ENCODE assay signal across 1 cellular context in the genomic region with DNA sequence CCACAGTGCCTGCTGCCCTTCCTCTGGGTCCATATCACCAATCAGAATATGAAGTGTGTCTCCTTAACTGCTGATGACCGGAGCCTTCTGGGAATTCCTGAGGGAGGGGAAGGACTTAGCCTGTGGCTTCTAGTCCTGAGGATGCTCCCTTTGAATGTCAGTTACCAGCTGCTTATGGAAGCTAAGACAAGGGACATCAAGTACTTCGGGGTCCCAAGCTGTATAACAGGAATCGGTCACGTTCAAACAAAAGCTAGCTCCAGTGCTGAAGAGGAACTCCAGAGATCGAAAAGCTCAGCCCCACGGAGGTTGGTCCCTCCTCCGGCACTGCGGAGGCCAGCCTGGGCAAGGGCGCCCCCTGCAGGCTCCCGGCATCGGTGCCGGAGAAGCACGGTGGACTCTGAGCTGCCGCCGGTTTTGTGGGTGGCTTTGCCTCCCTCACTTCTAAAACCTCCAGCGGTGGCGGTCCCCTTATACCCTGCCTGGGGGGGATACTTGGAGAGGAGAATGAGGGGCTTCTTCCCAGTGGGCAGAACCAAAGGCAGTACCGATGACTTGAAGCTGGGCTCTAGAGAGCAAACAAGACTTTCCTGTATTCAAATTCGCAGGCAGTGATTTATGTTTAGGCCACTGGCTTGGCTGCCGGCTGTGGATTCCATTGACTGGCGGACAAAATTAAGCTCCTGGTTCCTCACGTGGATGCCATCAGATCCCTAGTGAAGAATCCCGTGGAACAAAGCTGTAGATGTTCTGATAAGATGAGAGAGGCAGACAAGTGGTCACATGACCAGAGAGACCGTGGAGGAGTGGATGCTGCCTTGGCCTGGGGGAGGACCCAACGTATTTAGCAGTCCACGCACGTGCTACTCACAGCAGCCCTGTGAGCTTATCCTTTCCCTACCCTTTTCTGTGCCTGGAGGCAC.
A peak's percentile ranks its signal among the peaks of the same experiment; 100 is the strongest.
TF ChIP-seq lines count a peak whose summit lies in the region.

No MANE protein-coding gene starts in this region.

TF ChIP-seq in K562, 482 proteins besides CTCF, POLR2A, EP300 and RAD21 (continued from another document and continues in another):
- TF ChIP-seq POU5F1 (IDR thresholded peaks at IDR 0.05; ENCODE audit: borderline replicate concordance, low read depth, low read length, partially characterized antibody): no peak
- TF ChIP-seq KAT7 (CRISPR knock-in tag; IDR thresholded peaks at IDR 0.05; ENCODE audit: borderline replicate concordance): no peak
- TF ChIP-seq CBX2 (IDR thresholded peaks at IDR 0.05; ENCODE audit: insufficient read depth, low read length, poor library complexity, severe bottlenecking): no peak
- no peak for TF ChIP-seq ZNF717 (CRISPR knock-in tag; IDR thresholded peaks at IDR 0.05)
- TF ChIP-seq ZNF707 (CRISPR knock-in tag; conservative IDR thresholded peaks at IDR 0.05): no peak
- TF ChIP-seq, protein P1, sequence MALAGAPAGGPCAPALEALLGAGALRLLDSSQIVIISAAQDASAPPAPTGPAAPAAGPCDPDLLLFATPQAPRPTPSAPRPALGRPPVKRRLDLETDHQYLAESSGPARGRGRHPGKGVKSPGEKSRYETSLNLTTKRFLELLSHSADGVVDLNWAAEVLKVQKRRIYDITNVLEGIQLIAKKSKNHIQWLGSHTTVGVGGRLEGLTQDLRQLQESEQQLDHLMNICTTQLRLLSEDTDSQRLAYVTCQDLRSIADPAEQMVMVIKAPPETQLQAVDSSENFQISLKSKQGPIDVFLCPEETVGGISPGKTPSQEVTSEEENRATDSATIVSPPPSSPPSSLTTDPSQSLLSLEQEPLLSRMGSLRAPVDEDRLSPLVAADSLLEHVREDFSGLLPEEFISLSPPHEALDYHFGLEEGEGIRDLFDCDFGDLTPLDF (CRISPR knock-in tag; IDR thresholded peaks at IDR 0.05): no peak
- TF ChIP-seq YY1 (IDR thresholded peaks at IDR 0.05; ENCODE audit: borderline replicate concordance in 1 of 3, control insufficient read depth in 1 of 3, extremely low read depth in 1 of 3, insufficient read depth in 3 of 3, insufficient read length in 1 of 3, insufficient replicate concordance in 2 of 3, low read depth in 1 of 3, low read length in 2 of 3): peak in 2 of 3 experiments; percentile 12 to 15
- TF ChIP-seq, protein P2, sequence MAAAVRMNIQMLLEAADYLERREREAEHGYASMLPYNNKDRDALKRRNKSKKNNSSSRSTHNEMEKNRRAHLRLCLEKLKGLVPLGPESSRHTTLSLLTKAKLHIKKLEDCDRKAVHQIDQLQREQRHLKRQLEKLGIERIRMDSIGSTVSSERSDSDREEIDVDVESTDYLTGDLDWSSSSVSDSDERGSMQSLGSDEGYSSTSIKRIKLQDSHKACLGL (CRISPR knock-in tag; IDR thresholded peaks at IDR 0.05; ENCODE audit: borderline replicate concordance, poor library complexity, severe bottlenecking): no peak
- TF ChIP-seq IFI16 (CRISPR knock-in tag; IDR thresholded peaks at IDR 0.05): no peak
- TF ChIP-seq ZBTB7A (IDR thresholded peaks at IDR 0.05; ENCODE audit: borderline replicate concordance, control insufficient read depth, low read depth, low read length): no peak
- TF ChIP-seq SMC3 (conservative IDR thresholded peaks at IDR 0.05; ENCODE audit: insufficient read depth, low read depth, low read length): peak; percentile 95
- TF ChIP-seq, protein P3, sequence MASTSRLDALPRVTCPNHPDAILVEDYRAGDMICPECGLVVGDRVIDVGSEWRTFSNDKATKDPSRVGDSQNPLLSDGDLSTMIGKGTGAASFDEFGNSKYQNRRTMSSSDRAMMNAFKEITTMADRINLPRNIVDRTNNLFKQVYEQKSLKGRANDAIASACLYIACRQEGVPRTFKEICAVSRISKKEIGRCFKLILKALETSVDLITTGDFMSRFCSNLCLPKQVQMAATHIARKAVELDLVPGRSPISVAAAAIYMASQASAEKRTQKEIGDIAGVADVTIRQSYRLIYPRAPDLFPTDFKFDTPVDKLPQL (IDR thresholded peaks at IDR 0.05; ENCODE audit: extremely low read depth, insufficient read length): no peak
- TF ChIP-seq EWSR1 (IDR thresholded peaks at IDR 0.05; ENCODE audit: borderline replicate concordance, low read depth, partially characterized antibody): no peak
- TF ChIP-seq, protein P4, sequence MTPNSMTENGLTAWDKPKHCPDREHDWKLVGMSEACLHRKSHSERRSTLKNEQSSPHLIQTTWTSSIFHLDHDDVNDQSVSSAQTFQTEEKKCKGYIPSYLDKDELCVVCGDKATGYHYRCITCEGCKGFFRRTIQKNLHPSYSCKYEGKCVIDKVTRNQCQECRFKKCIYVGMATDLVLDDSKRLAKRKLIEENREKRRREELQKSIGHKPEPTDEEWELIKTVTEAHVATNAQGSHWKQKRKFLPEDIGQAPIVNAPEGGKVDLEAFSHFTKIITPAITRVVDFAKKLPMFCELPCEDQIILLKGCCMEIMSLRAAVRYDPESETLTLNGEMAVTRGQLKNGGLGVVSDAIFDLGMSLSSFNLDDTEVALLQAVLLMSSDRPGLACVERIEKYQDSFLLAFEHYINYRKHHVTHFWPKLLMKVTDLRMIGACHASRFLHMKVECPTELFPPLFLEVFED (CRISPR knock-in tag; conservative IDR thresholded peaks at IDR 0.05): no peak
- TF ChIP-seq ZNF398 (CRISPR knock-in tag; IDR thresholded peaks at IDR 0.05): no peak
- TF ChIP-seq XRCC3 (IDR thresholded peaks at IDR 0.05): no peak
- no peak for TF ChIP-seq PTRF (tag; IDR thresholded peaks at IDR 0.05)
- TF ChIP-seq ZBED1 (IDR thresholded peaks at IDR 0.05): no peak
- TF ChIP-seq CEBPG (CRISPR knock-in tag; IDR thresholded peaks at IDR 0.05): no peak
- no peak for TF ChIP-seq CEBPG (tag; conservative IDR thresholded peaks at IDR 0.05 in 1 of 2, IDR thresholded peaks at IDR 0.05 in 1 of 2)
- TF ChIP-seq, protein P5, sequence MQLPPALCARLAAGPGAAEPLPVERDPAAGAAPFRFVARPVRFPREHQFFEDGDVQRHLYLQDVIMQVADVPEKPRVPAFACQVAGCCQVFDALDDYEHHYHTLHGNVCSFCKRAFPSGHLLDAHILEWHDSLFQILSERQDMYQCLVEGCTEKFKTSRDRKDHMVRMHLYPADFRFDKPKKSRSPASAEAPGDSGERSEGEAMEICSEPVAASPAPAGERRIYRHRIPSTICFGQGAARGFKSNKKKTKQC (CRISPR knock-in tag; IDR thresholded peaks at IDR 0.05): peak; percentile 24; the same call in 1 of the 2 replicates
- no peak for TF ChIP-seq ZZZ3 (IDR thresholded peaks at IDR 0.05)
- TF ChIP-seq RBFOX2 (IDR thresholded peaks at IDR 0.05; ENCODE audit: low read depth, low read length): no peak
- TF ChIP-seq NR4A1 (CRISPR knock-in tag; IDR thresholded peaks at IDR 0.05): no peak
- TF ChIP-seq NR4A1 (tag; IDR thresholded peaks at IDR 0.05): no peak
- peak; percentile 72 for TF ChIP-seq SP1 (CRISPR knock-in tag; IDR thresholded peaks at IDR 0.05)
- no peak for TF ChIP-seq MAFK (IDR thresholded peaks at IDR 0.05; ENCODE audit: low read length)
- TF ChIP-seq HDGF (IDR thresholded peaks at IDR 0.05): no peak
- no peak for TF ChIP-seq BMI1 (IDR thresholded peaks at IDR 0.05; ENCODE audit: low read length)
- no peak for TF ChIP-seq KDM2B (CRISPR knock-in tag; IDR thresholded peaks at IDR 0.05)
- TF ChIP-seq CXXC5 (CRISPR knock-in tag; IDR thresholded peaks at IDR 0.05): peak; percentile 44
- peak; percentile 95 for TF ChIP-seq TFE3 (CRISPR knock-in tag; IDR thresholded peaks at IDR 0.05)
- no peak; the same call in 1 of the 2 replicates for TF ChIP-seq MEF2A (IDR thresholded peaks at IDR 0.05; ENCODE audit: control insufficient read depth, low read depth, low read length)
- no peak for TF ChIP-seq CSDE1 (IDR thresholded peaks at IDR 0.05)
- TF ChIP-seq ZNF311 (CRISPR knock-in tag; IDR thresholded peaks at IDR 0.05): no peak
- no peak for TF ChIP-seq MNT (conservative IDR thresholded peaks at IDR 0.05)
- no peak for TF ChIP-seq SMARCA4 (IDR thresholded peaks at IDR 0.05)
- no peak for TF ChIP-seq BDP1 (IDR thresholded peaks at IDR 0.05; ENCODE audit: insufficient read depth, insufficient read length)
- TF ChIP-seq, protein P6, sequence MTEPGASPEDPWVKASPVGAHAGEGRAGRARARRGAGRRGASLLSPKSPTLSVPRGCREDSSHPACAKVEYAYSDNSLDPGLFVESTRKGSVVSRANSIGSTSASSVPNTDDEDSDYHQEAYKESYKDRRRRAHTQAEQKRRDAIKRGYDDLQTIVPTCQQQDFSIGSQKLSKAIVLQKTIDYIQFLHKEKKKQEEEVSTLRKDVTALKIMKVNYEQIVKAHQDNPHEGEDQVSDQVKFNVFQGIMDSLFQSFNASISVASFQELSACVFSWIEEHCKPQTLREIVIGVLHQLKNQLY (CRISPR knock-in tag; conservative IDR thresholded peaks at IDR 0.05): no peak
- TF ChIP-seq GTF2E2 (tag; IDR thresholded peaks at IDR 0.05): no peak
- no peak for TF ChIP-seq HIVEP1 (CRISPR knock-in tag; IDR thresholded peaks at IDR 0.05)
- no peak for TF ChIP-seq CREB3L1 (IDR thresholded peaks at IDR 0.05; ENCODE audit: borderline replicate concordance, low read depth)
- no peak for TF ChIP-seq ZNF274 (IDR thresholded peaks at IDR 0.05; ENCODE audit: borderline replicate concordance, low read depth, low read length)
- TF ChIP-seq GTF3C2 (IDR thresholded peaks at IDR 0.05; ENCODE audit: borderline replicate concordance, extremely low read depth, insufficient read length): no peak
